ENCODE assay signal across 29 cellular contexts in the genomic region with DNA sequence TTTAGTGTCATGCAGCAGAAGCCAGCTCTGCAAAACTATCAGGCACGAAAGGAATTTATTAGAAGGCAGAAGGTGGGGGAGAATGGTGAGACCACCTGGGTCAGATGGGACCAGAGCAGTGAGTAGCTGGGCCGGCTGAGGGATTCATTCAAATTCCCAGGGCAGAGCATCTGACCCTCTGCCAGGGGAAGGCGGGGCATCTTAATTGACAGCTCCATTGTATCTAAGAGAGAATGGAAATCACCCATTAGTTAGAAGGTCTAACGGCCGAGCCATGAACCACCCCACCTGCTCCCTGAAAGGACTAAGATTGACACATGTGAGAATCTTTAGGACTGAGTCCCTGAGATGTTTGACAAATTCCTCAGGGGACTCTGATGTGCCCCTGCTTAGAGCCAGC.
"Had no signal": no experiment of that assay in that cellular context is flagged by ENCODE, and none has a peak within 500 bp of the region (broad histone marks: within the 10 kb centered on the region; RNA-seq: fewer than 3 reads in every experiment).

No MANE protein-coding gene starts in this region.

- H3K36me3 Mint-ChIP-seq: activated naive CD8-positive, alpha-beta T cell treated with anti-CD3 and anti-CD28 coated beads for 36 hours; natural killer cell treated with Interleukin-12 subunit alpha and Interleukin-12 subunit beta and Interleukin-15 and Interleukin-18, amount 100 ng/mL, for 72 hours had no signal

- H3K4me1 ChIP-seq: adrenal gland, body of pancreas, colonic mucosa, gastroesophageal sphincter, pancreas, transverse colon had no signal

- H3K27ac Mint-ChIP-seq: activated naive CD4-positive, alpha-beta T cell treated with anti-CD3 and anti-CD28 coated beads for 36 hours; activated naive CD8-positive, alpha-beta T cell treated with anti-CD3 and anti-CD28 coated beads for 36 hours; activated T-helper 1 cell treated with anti-CD3 and anti-CD28 coated beads, Interleukin-12 subunit alpha, Interleukin-12 subunit beta, Interleukin-2, Interleukin-4 antibody, amounts not matched to agents 30 ng/mL and 10 ng/mL and 1 ng/mL, durations not matched to agents 14 hours and 24 hours and 36 hours; natural killer cell treated with Interleukin-12 subunit alpha and Interleukin-12 subunit beta and Interleukin-15 and Interleukin-18, amount 100 ng/mL, for 72 hours; T-helper 2 cell treated with Interferon-gamma antibody and Interleukin-4, amounts not matched to agents 5 μg/mL and 100 μg/mL, for 36 hours had no signal

- H3K27ac ChIP-seq: adrenal gland, body of pancreas, cardiac muscle cell, colonic mucosa, dorsolateral prefrontal cortex, gastroesophageal sphincter, pancreas, transverse colon had no signal

- H3K36me3 ChIP-seq: adrenal gland, cardiac muscle cell, colonic mucosa, gastroesophageal sphincter, pancreas, transverse colon had no signal

- H3K9me3 ChIP-seq: adrenal gland, colonic mucosa, gastroesophageal sphincter, mucosa of descending colon, pancreas had no signal

- H3K4me3 ChIP-seq: adrenal gland, body of pancreas, cardiac muscle cell, colonic mucosa, dorsolateral prefrontal cortex, gastroesophageal sphincter, mucosa of descending colon, pancreas, transverse colon had no signal

- H3K4me3 Mint-ChIP-seq: activated naive CD4-positive, alpha-beta T cell treated with anti-CD3 and anti-CD28 coated beads for 36 hours; activated naive CD8-positive, alpha-beta T cell treated with anti-CD3 and anti-CD28 coated beads for 36 hours; activated T-helper 1 cell treated with anti-CD3 and anti-CD28 coated beads, Interleukin-12 subunit alpha, Interleukin-12 subunit beta, Interleukin-2, Interleukin-4 antibody, amounts not matched to agents 30 ng/mL and 10 ng/mL and 1 ng/mL, durations not matched to agents 14 hours and 24 hours and 36 hours; natural killer cell treated with Interleukin-12 subunit alpha and Interleukin-12 subunit beta and Interleukin-15 and Interleukin-18, amount 100 ng/mL, for 72 hours; T-helper 2 cell treated with Interferon-gamma antibody and Interleukin-4, amounts not matched to agents 5 μg/mL and 100 μg/mL, for 36 hours had no signal

- DNase-seq: activated CD4-positive, alpha-beta T cell treated with anti-CD3 and anti-CD28 coated beads for 4 hours; activated CD4-positive, alpha-beta T cell treated with anti-CD3 and anti-CD28 coated beads, Interleukin-2, amount 50 U/mL, for 4 hours; activated CD8-positive, alpha-beta memory T cell treated with anti-CD3 and anti-CD28 coated beads, Interleukin-2, amount 50 U/mL, for 4 hours; activated effector memory CD4-positive, alpha-beta T cell treated with anti-CD3 and anti-CD28 coated beads, Interleukin-2, amount 50 U/mL, for 16 hours; activated naive CD4-positive, alpha-beta T cell treated with anti-CD3 and anti-CD28 coated beads for 36 hours; activated naive CD8-positive, alpha-beta T cell treated with anti-CD3 and anti-CD28 coated beads for 36 hours; activated T-cell treated with anti-CD3 and anti-CD28 coated beads, Interleukin-2, amount 50 U/mL, for 1 hour; adrenal gland; aorta; body of pancreas; cerebellar nuclear complex; colonic mucosa; dorsolateral prefrontal cortex; effector memory CD4-positive, alpha-beta T cell; head of caudate nucleus; hippocampal formation; left cardiac atrium; left ventricle myocardium superior; mucosa of descending colon; pancreas; right cardiac atrium; stimulated activated naive CD4-positive, alpha-beta T cell treated with Interleukin-2 at 50 U/mL for 16 hours; T-helper 1 cell; transverse colon had no signal

- H3K4me1 Mint-ChIP-seq: activated naive CD8-positive, alpha-beta T cell treated with anti-CD3 and anti-CD28 coated beads for 36 hours had no signal

- H3K27me3 ChIP-seq: body of pancreas, cardiac muscle cell, colonic mucosa, pancreas had no signal

- H3K9me3 Mint-ChIP-seq: natural killer cell treated with Interleukin-12 subunit alpha and Interleukin-12 subunit beta and Interleukin-15 and Interleukin-18, amount 100 ng/mL, for 72 hours had no signal
